ENCODE assay signal across 9 cellular contexts in the genomic region with DNA sequence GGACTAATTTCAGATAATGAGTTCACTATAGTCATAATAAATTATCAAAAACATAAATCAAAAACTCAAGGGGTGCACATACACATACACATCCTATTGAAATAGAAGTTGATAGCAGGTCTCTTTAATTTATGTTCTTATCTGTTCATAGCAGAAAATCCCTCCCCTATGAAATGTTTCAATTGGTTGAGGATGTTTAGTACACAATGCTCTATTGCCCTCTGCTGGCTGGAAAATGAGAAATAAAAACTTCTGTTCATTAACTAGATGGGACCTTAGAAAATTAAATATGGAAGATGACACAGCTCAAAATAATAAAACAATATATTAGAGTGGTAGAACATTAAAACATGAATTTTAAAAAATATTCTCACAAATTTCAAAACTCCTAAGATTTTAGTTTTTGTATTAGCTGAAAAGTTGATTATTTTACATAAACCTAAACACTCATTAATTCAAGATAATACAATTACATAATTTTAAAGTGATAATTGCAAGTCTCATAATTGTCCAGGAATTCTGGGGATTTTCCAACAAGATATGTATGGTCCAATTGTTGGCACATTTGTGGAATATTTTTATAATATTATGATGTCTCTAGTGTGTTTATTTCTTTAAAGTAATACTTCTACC.
A peak's percentile ranks its signal among the peaks of the same experiment; 100 is the strongest.
DNase-seq lines count a peak whose midpoint lies in the region; ATAC-seq and TF ChIP-seq lines count a peak whose summit lies in the region.
"Had no signal": no experiment of that assay in that cellular context is flagged by ENCODE, and none has a peak within 500 bp of the region (broad histone marks: within the 10 kb centered on the region; RNA-seq: fewer than 3 reads in every experiment).

No MANE protein-coding gene starts in this region.

- no peaks in the 10 kb centered on the region for H3K4me1 ChIP-seq in ascending aorta

- no peaks in the 10 kb centered on the region for H3K9me3 Mint-ChIP-seq in activated naive CD8-positive, alpha-beta T cell treated with anti-CD3 and anti-CD28 coated beads, Interleukin-2, amount 50 U/mL, for 24 hours
- H3K9me3 Mint-ChIP-seq: memory B cell had no signal

- intact Hi-C loops in ascending aorta (cut with DNase I) = loop anchor here (1.0 kb wide), 1 partner anchor 374 kb away; no protein-coding TSS in a partner anchor
- intact Hi-C loops in left colon (cut with DNase I, micrococcal nuclease) = loop anchor here in 1 of 2 donors (5.0 kb wide), 1 partner anchor 371 kb away; no protein-coding TSS in a partner anchor

- no peak overlapping the region for H3K4me3 Mint-ChIP-seq in activated naive CD8-positive, alpha-beta T cell treated with anti-CD3 and anti-CD28 coated beads, Interleukin-2, amount 50 U/mL, for 24 hours
- H3K4me3 Mint-ChIP-seq: memory B cell had no signal

- no peaks in the 10 kb centered on the region for H3K27me3 ChIP-seq in H7 (ENCODE audit: control insufficient read depth, insufficient read depth, low read length)
- no peaks in the 10 kb centered on the region for H3K27me3 ChIP-seq in ascending aorta

- no peaks in the 10 kb centered on the region for H3K9me3 ChIP-seq in ascending aorta

- TF ChIP-seq CTCF in ascending aorta (IDR thresholded peaks at IDR 0.05) = peak in 2 of 3 experiments; percentile 58 to 69

- H3K27ac Mint-ChIP-seq in activated naive CD8-positive, alpha-beta T cell treated with anti-CD3 and anti-CD28 coated beads, Interleukin-2, amount 50 U/mL, for 24 hours = no peak overlapping the region
- H3K27ac Mint-ChIP-seq: memory B cell had no signal

- ATAC-seq in left colon (peak; percentile 51), HG03039 (IDR thresholded peaks at IDR 0.05; ENCODE audit: unreplicated experiment) (no peak)
- no peak for ATAC-seq in activated naive CD8-positive, alpha-beta T cell treated with anti-CD3 and anti-CD28 coated beads, Interleukin-2, amount 50 U/mL, for 24 hours

- H3K36me3 Mint-ChIP-seq in activated naive CD8-positive, alpha-beta T cell treated with anti-CD3 and anti-CD28 coated beads, Interleukin-2, amount 50 U/mL, for 24 hours (ENCODE audit: low read depth) = no peaks in the 10 kb centered on the region
- H3K36me3 Mint-ChIP-seq: memory B cell had no signal

- H3K36me3 ChIP-seq in H7 (replicated peaks; ENCODE audit: control insufficient read depth, insufficient read depth, low read length) (no peaks in the 10 kb centered on the region), ascending aorta (no peaks in the 10 kb centered on the region)

- no peak overlapping the region for H3K27ac ChIP-seq in ascending aorta

- DNase-seq in Daoy (ENCODE audit: low read depth) (peak; percentile 38), H7 (peak; percentile 18), NCI-H2107 (lab: John Stamatoyannopoulos, UW) (peak; percentile 42), ascending aorta (ENCODE audit: low spot score in 2 of 2) (no peak), left colon (no peak), HuH-7.5 (ENCODE audit: low spot score) (no peak)
- DNase-seq in activated naive CD8-positive, alpha-beta T cell treated with anti-CD3 and anti-CD28 coated beads, Interleukin-2, amount 50 U/mL, for 24 hours = no peak

- H3K4me1 Mint-ChIP-seq in activated naive CD8-positive, alpha-beta T cell treated with anti-CD3 and anti-CD28 coated beads, Interleukin-2, amount 50 U/mL, for 24 hours = no peaks in the 10 kb centered on the region
- H3K4me1 Mint-ChIP-seq: memory B cell had no signal

- no peaks in the 10 kb centered on the region for H3K27me3 Mint-ChIP-seq in activated naive CD8-positive, alpha-beta T cell treated with anti-CD3 and anti-CD28 coated beads, Interleukin-2, amount 50 U/mL, for 24 hours
- H3K27me3 Mint-ChIP-seq: memory B cell had no signal

- no peak overlapping the region for H3K4me3 ChIP-seq in H7 (ENCODE audit: insufficient read depth, low read depth, low read length)
- H3K4me3 ChIP-seq in ascending aorta = no peak overlapping the region

Comparison
In these comparisons a context has a peak if more than half of its experiments do, and no peak if none do; other contexts are left out.
1. DNase-seq: peak in Daoy (single experiment), H7 (single experiment) and NCI-H2107 (single experiment); none in ascending aorta (0 of 2), left colon (0 of 2), HuH-7.5 (single experiment) and activated naive CD8-positive, alpha-beta T cell treated with anti-CD3 and anti-CD28 coated beads, Interleukin-2, amount 50 U/mL, for 24 hours (single experiment).